Comparison of ENCODE assay signal across 21 cellular contexts in the genomic region with DNA sequence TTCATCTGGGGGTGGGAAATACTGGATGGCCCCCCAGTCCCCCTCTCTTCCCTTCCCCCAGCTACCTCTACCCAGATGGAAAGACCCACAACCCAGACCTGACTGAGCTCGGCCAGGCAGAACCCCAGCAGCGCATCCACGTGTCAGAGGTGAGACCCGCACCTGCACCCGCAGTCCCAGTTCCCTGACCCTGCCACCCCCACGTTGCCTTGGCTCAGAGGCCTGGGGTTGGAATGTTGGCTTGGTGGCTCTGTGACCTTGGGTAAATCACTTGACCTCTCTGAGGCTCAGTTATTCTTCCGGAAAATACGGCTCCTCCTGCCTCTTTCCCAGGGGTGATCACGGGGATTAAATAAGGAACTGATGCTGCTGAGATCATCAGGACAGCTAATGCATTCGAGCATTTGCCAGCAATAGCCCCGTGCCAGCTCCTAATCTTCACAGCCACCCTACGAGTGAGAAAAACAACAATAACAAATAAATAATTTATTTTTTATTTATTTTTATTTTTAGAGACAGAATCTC. TPM values are rescaled to one million over a fixed set of nuclear protein-coding genes. Genes with fewer than 3 reads are reported as not detected.
"Had no signal": no experiment of that assay in that cellular context is flagged by ENCODE, and none has a peak within 500 bp of the region (broad histone marks: within the 10 kb centered on the region; RNA-seq: fewer than 3 reads in every experiment).

No MANE protein-coding gene starts in this region.

- H3K4me3 ChIP-seq: ascending aorta, ovary, prostate gland, thyroid gland had no signal

- H3K36me3 ChIP-seq: ascending aorta, brain microvascular endothelial cell, neutrophil, ovary, prostate gland, thyroid gland had no signal

- H3K27me3 ChIP-seq: ascending aorta, brain microvascular endothelial cell, neutrophil, ovary, thyroid gland had no signal

- H3K27ac Mint-ChIP-seq: activated naive CD4-positive, alpha-beta T cell treated with anti-CD3 and anti-CD28 coated beads, Interleukin-2, amount 50 U/mL, for 24 hours; natural killer cell; WTC11 had no signal

- H3K36me3 Mint-ChIP-seq: activated naive CD4-positive, alpha-beta T cell treated with anti-CD3 and anti-CD28 coated beads, Interleukin-2, amount 50 U/mL, for 24 hours; natural killer cell had no signal

- FAIRE-seq: frontal cortex had no signal

- H3K9me3 Mint-ChIP-seq: activated naive CD4-positive, alpha-beta T cell treated with anti-CD3 and anti-CD28 coated beads, Interleukin-2, amount 50 U/mL, for 24 hours; natural killer cell; WTC11 had no signal

- H3K27me3 Mint-ChIP-seq: activated naive CD4-positive, alpha-beta T cell treated with anti-CD3 and anti-CD28 coated beads, Interleukin-2, amount 50 U/mL, for 24 hours had no signal

- H3K4me1 ChIP-seq: ascending aorta, prostate gland, thyroid gland had no signal

- DNase-seq: activated gamma-delta T cell treated with Interleukin-2 at 50 U/mL for 16 hours; activated T-cell treated with anti-CD3 and anti-CD28 coated beads, Interleukin-2, amount 50 U/mL, for 1 hour; brain microvascular endothelial cell; central memory CD4-positive, alpha-beta T cell; effector memory CD4-positive, alpha-beta T cell; glutamatergic neuron; hypothalamus; midbrain; natural killer cell; ovary; stimulated activated CD4-positive, alpha-beta T cell treated with anti-CD3 and anti-CD28 coated beads, Interleukin-4, amount 100 ng/mL, for 24 hours; stimulated activated naive CD4-positive, alpha-beta T cell treated with Interleukin-2 at 50 U/mL for 16 hours; substantia nigra; thyroid gland had no signal

- ATAC-seq: natural killer cell, WTC11 had no signal

- H3K4me3 Mint-ChIP-seq: activated naive CD4-positive, alpha-beta T cell treated with anti-CD3 and anti-CD28 coated beads, Interleukin-2, amount 50 U/mL, for 24 hours; natural killer cell; WTC11 had no signal

- H3K27ac ChIP-seq: ascending aorta, brain microvascular endothelial cell, neutrophil, ovary, prostate gland, thyroid gland had no signal

- H3K4me1 Mint-ChIP-seq: activated naive CD4-positive, alpha-beta T cell treated with anti-CD3 and anti-CD28 coated beads, Interleukin-2, amount 50 U/mL, for 24 hours; natural killer cell; WTC11 had no signal

- H3K9me3 ChIP-seq: ascending aorta, neutrophil, ovary, prostate gland, thyroid gland had no signal

RNA-seq across cellular contexts. Expression of gene CBLC, which starts 12.3 kb away (rescaled TPM):
- total RNA-seq: ascending aorta; frontal cortex; natural killer cell; T-helper 2 cell treated with Interferon-gamma antibody and Interleukin-4, amounts not matched to agents 100 ng/mL and 5 ng/mL, for 36 hours had no signal

RNA-seq across cellular contexts. Expression of gene BCAM, which starts 18.9 kb away (rescaled TPM):
- total RNA-seq: natural killer cell; T-helper 2 cell treated with Interferon-gamma antibody and Interleukin-4, amounts not matched to agents 100 ng/mL and 5 ng/mL, for 36 hours had no signal

RNA-seq across cellular contexts. Expression of gene NECTIN2, which starts 56.1 kb away (rescaled TPM):
- total RNA-seq: T-helper 2 cell treated with Interferon-gamma antibody and Interleukin-4, amounts not matched to agents 100 ng/mL and 5 ng/mL, for 36 hours had no signal
